ENCODE assay signal across 8 cellular contexts in genomic region chr6:31815025-31815838, GRCh38. TPM values are rescaled to one million over a fixed set of nuclear protein-coding genes. Genes with fewer than 3 reads are reported as not detected.
A peak's percentile ranks its signal among the peaks of the same experiment; 100 is the strongest.
DNase-seq lines count a peak whose midpoint lies in the region; ATAC-seq lines count a peak whose summit lies in the region.

TSS of gene HSPA1A (plus strand) at chr6:31815543. CDS start at chr6:31815757, 214 bp downstream.
TSS of gene HSPA1L (minus strand) at chr6:31815283. CDS start at chr6:31811972, 3,311 bp downstream.

- ATAC-seq in HG03521 (IDR thresholded peaks at IDR 0.05; ENCODE audit: unreplicated experiment), result peak; percentile 36

- DNase-seq in ELF-1 (ENCODE audit: low read depth, low spot score) (peak; percentile 99), OCI-M1 (lab: John Stamatoyannopoulos, UW) (peak; percentile 98), fibroblast of gingiva (ENCODE audit: low read depth) (peak; percentile 97), mucosa of gallbladder (ENCODE audit: low spot score) (peak; percentile 97), NCI-H2171 (lab: John Stamatoyannopoulos, UW) (no peak)
- peak; percentile 49 for DNase-seq in activated T-helper 9 cell treated with anti-CD3 and anti-CD28 coated beads, Interleukin-2, amount 50 U/mL, for 16 hours (ENCODE audit: low read depth)
- DNase-seq in stimulated activated naive CD4-positive, alpha-beta T cell (lab: John Stamatoyannopoulos, UW), result peak; percentile 12 to 72 (median 43)

RNA-seq across cellular contexts. Expression of gene HSPA1A, which starts in this region (rescaled TPM):
- 347 TPM for total RNA-seq in mucosa of gallbladder

RNA-seq across cellular contexts. Expression of gene HSPA1L, which starts in this region (rescaled TPM):
- total RNA-seq in mucosa of gallbladder, result 2.8 TPM
